Comparison of ENCODE assay signal across 12 cellular contexts in the genomic region with DNA sequence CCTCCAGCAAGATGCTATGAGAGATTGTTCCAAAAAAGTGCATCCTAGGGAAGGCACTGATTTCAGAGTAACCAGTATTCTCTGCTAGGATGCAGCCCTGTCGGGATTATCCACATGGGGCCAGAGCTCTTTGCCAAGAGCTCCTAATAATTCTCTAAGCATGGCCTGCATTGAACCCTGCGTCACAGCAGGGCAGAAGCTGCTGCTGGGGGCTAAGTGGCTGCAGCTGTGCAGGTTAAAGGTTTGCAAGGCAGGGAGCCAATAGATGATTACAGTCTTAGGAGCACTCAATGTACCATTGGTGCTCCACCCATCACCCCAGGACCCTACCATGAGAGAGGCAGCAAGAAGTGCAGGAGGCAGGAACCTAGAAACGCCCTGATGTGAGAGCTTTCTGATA.
"Had no signal": no experiment of that assay in that cellular context is flagged by ENCODE, and none has a peak within 500 bp of the region (broad histone marks: within the 10 kb centered on the region; RNA-seq: fewer than 3 reads in every experiment).

No MANE protein-coding gene starts in this region.

- H3K27ac ChIP-seq: prostate gland, suprapubic skin had no signal

- H3K9me3 Mint-ChIP-seq: activated T-helper 2 cell treated with anti-CD3 and anti-CD28 coated beads, Interferon-gamma antibody, Interleukin-2, Interleukin-4, amounts not matched to agents 10 μg/mL and 5 μg/mL and 100 μg/mL, durations not matched to agents 14 hours and 24 hours and 36 hours; type B pancreatic cell had no signal

- H3K27ac Mint-ChIP-seq: activated T-helper 2 cell treated with anti-CD3 and anti-CD28 coated beads, Interferon-gamma antibody, Interleukin-2, Interleukin-4, amounts not matched to agents 10 μg/mL and 5 μg/mL and 100 μg/mL, durations not matched to agents 14 hours and 24 hours and 36 hours; mesothelial cell of epicardium; type B pancreatic cell had no signal

- H3K36me3 Mint-ChIP-seq: brain, mesothelial cell of epicardium, type B pancreatic cell had no signal

- H3K4me1 ChIP-seq: gastrocnemius medialis, prostate gland, suprapubic skin had no signal

- DNase-seq: activated naive CD4-positive, alpha-beta T cell treated with anti-CD3 and anti-CD28 coated beads, Interleukin-2, amount 50 U/mL, for 16 hours; amniotic stem cell; gastrocnemius medialis; stimulated activated CD4-positive, alpha-beta T cell treated with anti-CD3 and anti-CD28 coated beads, Interleukin-2, amount 100 ng/mL, for 48 hours; stimulated activated naive CD8-positive, alpha-beta T cell treated with anti-CD3 and anti-CD28 coated beads, Interleukin-15, Interleukin-2, amounts not matched to agents 100 U/mL and 50 U/mL, for 24 hours had no signal

- H3K4me3 Mint-ChIP-seq: brain, mesothelial cell of epicardium, type B pancreatic cell had no signal

- H3K36me3 ChIP-seq: gastrocnemius medialis, prostate gland, suprapubic skin had no signal

- H3K9me3 ChIP-seq: gastrocnemius medialis, prostate gland, suprapubic skin had no signal

- H3K27me3 ChIP-seq: gastrocnemius medialis, suprapubic skin had no signal

- H3K4me1 Mint-ChIP-seq: mesothelial cell of epicardium had no signal

- H3K4me3 ChIP-seq: gastrocnemius medialis, prostate gland, suprapubic skin had no signal

- ATAC-seq: activated CD4-positive, CD25-positive, alpha-beta regulatory T cell treated with anti-CD3 and anti-CD28 coated beads, Interleukin-2, amount 50 U/mL, for 24 hours; stimulated activated naive CD8-positive, alpha-beta T cell treated with anti-CD3 and anti-CD28 coated beads, Interleukin-15, Interleukin-2, amounts not matched to agents 100 U/mL and 50 U/mL, for 24 hours had no signal
